ENCODE assay signal across 8 cellular contexts in the genomic region with DNA sequence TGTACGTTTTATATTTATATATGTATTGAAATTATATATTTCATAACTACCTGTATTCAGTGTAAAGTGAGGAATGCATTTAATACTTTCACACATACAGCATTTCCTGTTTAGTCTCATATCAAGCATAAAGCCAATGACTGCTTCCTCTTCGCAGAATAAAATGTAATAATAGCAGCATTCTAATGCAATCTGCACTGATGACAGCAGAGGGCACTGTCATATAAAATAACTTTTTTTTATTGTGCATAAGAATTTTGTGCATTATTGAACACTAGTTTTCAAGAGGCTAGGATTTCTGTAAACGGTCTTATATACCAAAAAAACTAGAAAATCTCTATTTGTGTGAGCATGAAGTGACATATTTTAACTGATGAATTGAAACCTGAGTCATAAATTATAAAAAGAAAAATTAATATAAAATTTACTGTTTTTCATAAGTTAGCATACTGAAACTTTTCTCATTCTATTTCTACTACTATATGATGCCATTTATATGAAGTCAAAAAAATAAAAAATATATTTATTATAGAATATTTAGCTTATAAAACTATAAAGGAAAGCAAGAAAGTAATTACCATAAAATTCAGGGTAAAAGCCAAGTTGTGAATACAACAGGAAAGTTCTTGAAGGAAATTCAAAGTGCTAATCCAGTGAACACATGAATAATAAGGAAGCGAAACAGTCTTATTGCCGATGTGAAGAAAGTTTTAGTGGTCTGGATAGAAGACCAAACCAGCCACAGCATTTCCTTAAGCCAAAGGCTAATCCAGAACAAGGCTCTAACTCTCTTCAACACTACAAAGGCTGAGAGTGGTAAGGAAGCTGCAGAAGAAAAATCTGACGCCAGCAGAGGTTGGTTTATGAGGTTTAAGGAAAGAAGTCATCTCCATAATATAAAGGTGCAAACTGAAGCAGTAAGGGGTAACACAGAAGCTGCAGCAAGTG. TPM values are rescaled to one million over a fixed set of nuclear protein-coding genes. Genes with fewer than 3 reads are reported as not detected.
DNase-seq lines count a peak whose midpoint lies in the region; ATAC-seq and TF ChIP-seq lines count a peak whose summit lies in the region.

No MANE protein-coding gene starts in this region.

- CTCF ChIA-PET in T-cell (lab: Charles Lee) = interaction anchor here (0.8 to 2.2 kb wide), 14 partner anchors 12 to 1428 kb away, joined by 3 to 13 read pairs (median 4); a partner anchor contains a TSS

- POLR2A ChIA-PET in T-cell (lab: Charles Lee) = interaction anchor here in 1 of 2 donors (1.0 kb wide), 1 partner anchor 12 kb away, joined by 4 read pairs; no protein-coding TSS in a partner anchor

- H3K4me1 ChIP-seq in lower lobe of right lung = peaks cover 46% of the 10 kb centered on the region
- H3K4me1 ChIP-seq in suprapubic skin = peaks cover 17% of the 10 kb centered on the region

- 34% methylated on average over 6 of the region's 6 CpGs for WGBS in suprapubic skin

- TF ChIP-seq CTCF in lower lobe of right lung (IDR thresholded peaks at IDR 0.05) (peak; percentile 72), suprapubic skin (IDR thresholded peaks at IDR 0.05) (peak; percentile 52 to 65)

- H3K9me3 ChIP-seq in lower lobe of right lung (no peaks in the 10 kb centered on the region), suprapubic skin (peaks cover 3% of the 10 kb centered on the region)

- H3K9me3 Mint-ChIP-seq in T-cell = peaks cover 0 to 4% (median 0%) of the 10 kb centered on the region in 3 donors

- no peak for TF ChIP-seq EP300 in suprapubic skin (IDR thresholded peaks at IDR 0.05)

- H3K36me3 ChIP-seq in lower lobe of right lung (peaks cover 7% of the 10 kb centered on the region), suprapubic skin (peaks cover 3% of the 10 kb centered on the region)

- H3K27ac ChIP-seq in lower lobe of right lung = no peak overlapping the region
- no peak overlapping the region for H3K27ac ChIP-seq in suprapubic skin

- H3K27ac Mint-ChIP-seq in T-cell = peak overlapping the region in 1 of 2 donors; percentile 53

- TF ChIP-seq POLR2A in suprapubic skin (IDR thresholded peaks at IDR 0.05) = no peak

- intact Hi-C loops in lower lobe of right lung (cut with DNase I) = loop anchor here (10.0 kb wide), 1 partner anchor 152 kb away; a partner anchor contains a TSS

- DNase-seq in NCI-H1417 (lab: John Stamatoyannopoulos, UW) (peak in 2 of 3 experiments; percentile 32 to 48), NCI-H1417 treated with DMSO at 0.1 percent for 48 hours (lab: John Stamatoyannopoulos, UW) (no peak), Kasumi-1 (lab: John Stamatoyannopoulos, UW) (peak; percentile 55 to 72), T-cell (peak in 27 of 34 experiments; percentile 2 to 56 (median 32)), cerebellum (ENCODE audit: low spot score) (peak; percentile 31), lower lobe of right lung (no peak), suprapubic skin (ENCODE audit: low spot score in 2 of 2) (no peak)

- H3K27me3 Mint-ChIP-seq in T-cell = no peaks in the 10 kb centered on the region

- ATAC-seq in GM21717 (IDR thresholded peaks at IDR 0.05; ENCODE audit: unreplicated experiment) = peak; percentile 78
- peak; percentile 69 to 74 (median 70) for ATAC-seq in T-cell (replicated peaks in 1 of 4)
- ATAC-seq in lower lobe of right lung = peak; percentile 80 to 83

- H3K4me3 ChIP-seq in lower lobe of right lung (no peak overlapping the region), suprapubic skin (no peak overlapping the region)

- H3K4me1 Mint-ChIP-seq in T-cell = peaks cover 37 to 49% (median 48%) of the 10 kb centered on the region in 3 donors

- no peak overlapping the region for H3K4me3 Mint-ChIP-seq in T-cell

- H3K27me3 ChIP-seq in lower lobe of right lung (ENCODE audit: low read depth) = no peaks in the 10 kb centered on the region
- H3K27me3 ChIP-seq in suprapubic skin = no peaks in the 10 kb centered on the region

- H3K36me3 Mint-ChIP-seq in T-cell = peaks cover 22% of the 10 kb centered on the region

RNA-seq across cellular contexts. Expression of a gene that starts 36.3 kb away (rescaled TPM):
- total RNA-seq in T-cell (10 to 100 TPM; 15.6 to 32.2 (median 31.3) TPM), cerebellum (85.9 TPM), lower lobe of right lung (61.7 TPM), suprapubic skin (10 to 100 TPM; 18.6 to 54.6 (median 27.0) TPM)

RNA-seq across cellular contexts. Expression of a gene that starts 40.4 kb away (rescaled TPM):
- total RNA-seq in T-cell (10 to 100 TPM; 21.2 to 39.2 (median 34.1) TPM), cerebellum (58.5 TPM), lower lobe of right lung (109 TPM), suprapubic skin (10 to 100 TPM; 23.9 to 42.6 (median 38.0) TPM)

Comparison
In these comparisons a context has a peak if more than half of its experiments do, and no peak if none do; other contexts are left out.
1. DNase-seq: peak in NCI-H1417 (2 of 3), Kasumi-1 (2 of 2), T-cell (27 of 34) and cerebellum (single experiment); none in NCI-H1417 treated with DMSO at 0.1 percent for 48 hours (single experiment), lower lobe of right lung (single experiment) and suprapubic skin (0 of 2).
2. Peak in every context shown above with its lines, with median percentiles within 50 percentile points of each other: ATAC-seq.